8 cellular contexts compared by ENCODE assay signal in the genomic region with DNA sequence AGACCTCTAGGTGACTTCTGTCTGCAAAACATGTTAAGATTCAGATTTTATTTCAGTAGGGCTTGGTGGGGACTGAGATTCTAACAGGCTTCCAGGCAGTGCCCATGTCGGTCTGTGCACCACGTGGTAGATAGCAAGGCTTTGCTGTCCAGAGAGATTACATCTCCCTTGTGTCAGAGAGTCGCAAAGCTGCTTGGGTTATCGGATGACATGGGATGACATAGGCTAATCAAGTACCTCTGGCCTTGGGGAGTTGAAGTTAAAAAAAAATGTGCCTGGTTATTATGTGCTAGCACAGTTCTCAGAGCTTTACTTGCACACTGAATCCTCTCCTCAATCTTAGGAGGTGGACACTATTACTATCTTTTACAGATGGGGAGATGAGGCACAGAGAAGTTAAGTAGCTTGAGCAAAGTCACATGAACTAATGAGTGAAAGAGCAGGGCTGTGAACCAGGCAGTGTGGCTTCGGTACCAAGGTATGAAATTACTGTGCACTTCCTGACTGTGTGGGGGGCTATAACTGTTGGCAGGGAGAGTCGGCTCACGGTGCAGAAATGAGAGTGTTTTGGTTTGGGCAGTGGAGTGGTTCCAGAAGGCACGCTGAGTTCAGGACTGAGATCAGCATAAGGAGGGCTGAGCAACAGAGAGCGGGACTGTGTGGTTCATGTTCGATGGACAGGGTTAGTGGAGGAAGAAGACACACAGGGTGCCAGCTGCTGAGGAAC. TPM values are rescaled to one million over a fixed set of nuclear protein-coding genes. Genes with fewer than 3 reads are reported as not detected.
DNase-seq lines count a peak whose midpoint lies in the region; ATAC-seq and TF ChIP-seq lines count a peak whose summit lies in the region.

No MANE protein-coding gene starts in this region.

- TF ChIP-seq CTCF in omental fat pad (IDR thresholded peaks at IDR 0.05), result no peak

- DNase-seq in activated gamma-delta T cell treated with anti-CD3 and anti-CD28 coated beads, Interleukin-2, amount 50 U/mL, for 16 hours (ENCODE audit: low read depth), result peak; percentile 2
- DNase-seq in activated gamma-delta T cell (lab: John Stamatoyannopoulos, UW) (no peak), omental fat pad (ENCODE audit: low spot score) (no peak), NCI-H2227 (lab: John Stamatoyannopoulos, UW; ENCODE audit: unreplicated experiment) (no peak), T1000 (lab: John Stamatoyannopoulos, UW) (no peak), RPMI8226 (no peak)

- ATAC-seq in HG02840 (IDR thresholded peaks at IDR 0.05; ENCODE audit: low FRiP score, unreplicated experiment) (peak; percentile 74), omental fat pad (ENCODE audit: low FRiP score) (peak; percentile 39)
- peak; percentile 91 to 92 for ATAC-seq in activated CD4-positive, CD25-positive, alpha-beta regulatory T cell treated with anti-CD3 and anti-CD28 coated beads, Interleukin-2, amount 50 U/mL, for 24 hours

RNA-seq across cellular contexts. Expression of a gene that starts 41.1 kb away (rescaled TPM):
- total RNA-seq in omental fat pad, result 10 to 100 TPM; 12.5 to 18.1 (median 14.5) TPM

RNA-seq across cellular contexts. Expression of a gene that starts 41.6 kb away (rescaled TPM):
- total RNA-seq in omental fat pad, result 10 to 100 TPM; 21.4 to 47.8 (median 26.2) TPM

Comparison
In these comparisons a context has a peak if more than half of its experiments do, and no peak if none do; other contexts are left out.
1. ATAC-seq: peak in every context shown above with its lines; median percentile 92 in activated CD4-positive, CD25-positive, alpha-beta regulatory T cell treated with anti-CD3 and anti-CD28 coated beads, Interleukin-2, amount 50 U/mL, for 24 hours; 74 in HG02840; 39 in omental fat pad.